ENCODE assay signal across 23 cellular contexts in genomic region chr14:33598582-33598981, GRCh38.
"Had no signal": no experiment of that assay in that cellular context is flagged by ENCODE, and none has a peak within 500 bp of the region (broad histone marks: within the 10 kb centered on the region; RNA-seq: fewer than 3 reads in every experiment).

No MANE protein-coding gene starts in this region.

- H3K27me3 ChIP-seq: SJSA1 had no signal

- H3K27ac ChIP-seq: HL-60, SJSA1, SK-N-MC had no signal

- DNase-seq: IMR-90, Karpas-422, KG1, MM.1S, NCI-H1092 treated with DMSO at 0.1 percent for 48 hours, NCI-H1436, NCI-H187, NCI-H2029, NCI-H2081 treated with DMSO at 0.1 percent for 48 hours, NCI-H2171, NCI-H226, NCI-H446, NCI-H510A, NCI-H524 treated with DMSO at 0.1 percent for 48 hours, NCI-H69, NCI-H774, Right ventricle myocardium superior, RPMI8226, SIG-M5, T-helper 1 cell had no signal

- H3K9me3 ChIP-seq: SJSA1 had no signal

- H3K4me3 ChIP-seq: SJSA1, SK-N-MC had no signal

- H3K36me3 ChIP-seq: SJSA1 had no signal
